24 cellular contexts compared by ENCODE assay signal in genomic region chr14:20587489-20588154, GRCh38. TPM values are rescaled to one million over a fixed set of nuclear protein-coding genes. Genes with fewer than 3 reads are reported as not detected.
DNase-seq lines count a peak whose midpoint lies in the region; ATAC-seq and TF ChIP-seq lines count a peak whose summit lies in the region.
"Had no signal": no experiment of that assay in that cellular context is flagged by ENCODE, and none has a peak within 500 bp of the region (broad histone marks: within the 10 kb centered on the region; RNA-seq: fewer than 3 reads in every experiment).

TSS of gene RNASE11 (minus strand) at chr14:20588001.

- no peak within 1 kb of the TSS for H3K18ac ChIP-seq in neuronal stem cell (ENCODE audit: low read length)

- H3K27me3 Mint-ChIP-seq in activated CD8-positive, alpha-beta T cell treated with anti-CD3 and anti-CD28 coated beads for 36 hours, result no peaks in the 10 kb centered on the region
- peaks cover 20% of the 10 kb centered on the region for H3K27me3 Mint-ChIP-seq in activated CD8-positive, alpha-beta T cell treated with anti-CD3 and anti-CD28 coated beads, Interleukin-2, amount 10 ng/mL, durations not matched to agents 7 days and 5 days (ENCODE audit: low read depth)
- H3K27me3 Mint-ChIP-seq in activated T-helper 1 cell treated with anti-CD3 and anti-CD28 coated beads, Interleukin-12 subunit alpha, Interleukin-12 subunit beta, Interleukin-2, Interleukin-4 antibody, amounts not matched to agents 30 ng/mL and 10 ng/mL and 1 ng/mL, durations not matched to agents 14 hours and 24 hours and 36 hours (ENCODE audit: insufficient read depth), result peaks cover 8% of the 10 kb centered on the region
- H3K27me3 Mint-ChIP-seq in naive thymus-derived CD8-positive, alpha-beta T cell, result peaks cover 0 to 19% (median 6%) of the 10 kb centered on the region in 5 donors
- H3K27me3 Mint-ChIP-seq in mesothelial cell of epicardium (ENCODE audit: low read depth), result peaks cover 33% of the 10 kb centered on the region

- H3K9ac ChIP-seq in neuronal stem cell (ENCODE audit: low read depth, low read length, poor library complexity), result no peak within 1 kb of the TSS

- WGBS in neuronal stem cell (ENCODE audit: extremely low coverage in 2 of 2, insufficient read length in 2 of 2, insufficient replicate concordance in 1 of 2), 2 donors, result no CpG with 5 or more reads among the region's 6 CpGs

- H2BK12ac ChIP-seq in neuronal stem cell (ENCODE audit: low read length), result no peak within 1 kb of the TSS

- CTCF ChIA-PET in activated CD8-positive, alpha-beta T cell treated with anti-CD3 and anti-CD28 coated beads for 36 hours (lab: Charles Lee), result interaction anchor here (1.1 kb wide), 4 partner anchors 21 to 260 kb away, joined by 3 to 6 read pairs (median 4); no protein-coding TSS in a partner anchor
- CTCF ChIA-PET in activated CD8-positive, alpha-beta T cell treated with anti-CD3 and anti-CD28 coated beads, Interleukin-2, amount 10 ng/mL, durations not matched to agents 7 days and 5 days (lab: Charles Lee), result interaction anchor here (1.3 to 1.9 kb wide), 4 partner anchors 13 to 172 kb away, joined by 3 to 7 read pairs (median 4); no protein-coding TSS in a partner anchor

- POLR2A ChIA-PET in activated CD8-positive, alpha-beta T cell treated with anti-CD3 and anti-CD28 coated beads for 36 hours (lab: Charles Lee), result no interaction called here
- POLR2A ChIA-PET in activated CD8-positive, alpha-beta T cell treated with anti-CD3 and anti-CD28 coated beads, Interleukin-2, amount 10 ng/mL, durations not matched to agents 7 days and 5 days (lab: Charles Lee), result interaction anchor here (0.7 to 1.0 kb wide), 2 partner anchors 13 to 99 kb away, joined by 3 read pairs; no protein-coding TSS in a partner anchor
- POLR2A ChIA-PET in naive thymus-derived CD8-positive, alpha-beta T cell (lab: Charles Lee), result interaction anchor here (0.6 kb wide), 1 partner anchor 183 kb away, joined by 5 read pairs; no protein-coding TSS in a partner anchor

- no peaks in the 10 kb centered on the region for H3K79me1 ChIP-seq in neuronal stem cell (ENCODE audit: low read depth, low read length)

- H4K8ac ChIP-seq in neuronal stem cell (ENCODE audit: low read depth, low read length), result no peak within 1 kb of the TSS

- no peak within 1 kb of the TSS for H4K91ac ChIP-seq in neuronal stem cell (ENCODE audit: low read depth, low read length, poor library complexity)

- no peak within 1 kb of the TSS for H3K4me3 Mint-ChIP-seq in activated CD8-positive, alpha-beta T cell treated with anti-CD3 and anti-CD28 coated beads for 36 hours
- no peak within 1 kb of the TSS for H3K4me3 Mint-ChIP-seq in activated CD8-positive, alpha-beta T cell treated with anti-CD3 and anti-CD28 coated beads, Interleukin-2, amount 10 ng/mL, durations not matched to agents 7 days and 5 days
- H3K4me3 Mint-ChIP-seq in activated T-helper 1 cell treated with anti-CD3 and anti-CD28 coated beads, Interleukin-12 subunit alpha, Interleukin-12 subunit beta, Interleukin-2, Interleukin-4 antibody, amounts not matched to agents 30 ng/mL and 10 ng/mL and 1 ng/mL, durations not matched to agents 14 hours and 24 hours and 36 hours, result no peak within 1 kb of the TSS
- H3K4me3 Mint-ChIP-seq in naive thymus-derived CD8-positive, alpha-beta T cell, result no peak within 1 kb of the TSS
- H3K4me3 Mint-ChIP-seq in mesothelial cell of epicardium, result no peak within 1 kb of the TSS
- H3K4me3 Mint-ChIP-seq: CD8-positive, alpha-beta T cell; HFFc6 had no signal

- peak within 1 kb of the TSS; percentile 29 for H3K27ac ChIP-seq in neuronal stem cell (replicated peaks; ENCODE audit: low read length)

- H3K4me2 ChIP-seq in neuronal stem cell (ENCODE audit: insufficient read depth, low read length, poor library complexity, severe bottlenecking), result no peak within 1 kb of the TSS

- peaks cover 0 to 15% (median 0%) of the 10 kb centered on the region in 3 experiments for H3K27me3 ChIP-seq in neuronal stem cell (ENCODE audit: control insufficient read depth in 3 of 3, insufficient read depth in 3 of 3, low read depth in 1 of 3, low read length in 3 of 3)

- H2BK15ac ChIP-seq in neuronal stem cell (ENCODE audit: low read length), result no peak within 1 kb of the TSS

- H3K4ac ChIP-seq in neuronal stem cell (ENCODE audit: low read length), result no peak within 1 kb of the TSS

- no peaks in the 10 kb centered on the region for H3K36me3 ChIP-seq in neuronal stem cell (replicated peaks in 1 of 2; ENCODE audit: control insufficient read depth in 2 of 2, insufficient read depth in 2 of 2, low read length in 2 of 2)

- no peaks in the 10 kb centered on the region for H3K9me3 ChIP-seq in neuronal stem cell (replicated peaks in 1 of 2; ENCODE audit: control insufficient read depth in 2 of 2, insufficient read depth in 1 of 2, low read depth in 1 of 2, low read length in 2 of 2)

- H2BK120ac ChIP-seq in neuronal stem cell (ENCODE audit: low read depth, low read length), result no peak within 1 kb of the TSS

- H3K4me1 ChIP-seq in neuronal stem cell (ENCODE audit: control insufficient read depth in 2 of 2, insufficient read depth in 1 of 2, low read depth in 1 of 2, low read length in 2 of 2), result peaks cover 0 to 3% of the 10 kb centered on the region in 2 donors

- peaks cover 4% of the 10 kb centered on the region for H3K4me1 Mint-ChIP-seq in activated CD8-positive, alpha-beta T cell treated with anti-CD3 and anti-CD28 coated beads for 36 hours (ENCODE audit: low read depth)
- no peaks in the 10 kb centered on the region for H3K4me1 Mint-ChIP-seq in activated CD8-positive, alpha-beta T cell treated with anti-CD3 and anti-CD28 coated beads, Interleukin-2, amount 10 ng/mL, durations not matched to agents 7 days and 5 days (ENCODE audit: low read depth)
- H3K4me1 Mint-ChIP-seq in activated T-helper 1 cell treated with anti-CD3 and anti-CD28 coated beads, Interleukin-12 subunit alpha, Interleukin-12 subunit beta, Interleukin-2, Interleukin-4 antibody, amounts not matched to agents 30 ng/mL and 10 ng/mL and 1 ng/mL, durations not matched to agents 14 hours and 24 hours and 36 hours (ENCODE audit: low read depth), result peaks cover 10% of the 10 kb centered on the region
- H3K4me1 Mint-ChIP-seq in naive thymus-derived CD8-positive, alpha-beta T cell, result peaks cover 0 to 2% (median under 1%) of the 10 kb centered on the region in 4 donors
- no peaks in the 10 kb centered on the region for H3K4me1 Mint-ChIP-seq in mesothelial cell of epicardium

- intact Hi-C loops in activated CD8-positive, alpha-beta T cell treated with anti-CD3 and anti-CD28 coated beads for 36 hours (cut with micrococcal nuclease), result no loop called here
- intact Hi-C loops in activated T-helper 1 cell treated with anti-CD3 and anti-CD28 coated beads, Interleukin-12 subunit alpha, Interleukin-12 subunit beta, Interleukin-2, Interleukin-4 antibody, amounts not matched to agents 30 ng/mL and 10 ng/mL and 1 ng/mL, durations not matched to agents 14 hours and 24 hours and 36 hours (cut with micrococcal nuclease), result no loop called here

- no peak within 1 kb of the TSS for H2AK5ac ChIP-seq in neuronal stem cell (ENCODE audit: low read depth, low read length)

- no peaks in the 10 kb centered on the region for H3K9me3 Mint-ChIP-seq in activated CD8-positive, alpha-beta T cell treated with anti-CD3 and anti-CD28 coated beads for 36 hours
- H3K9me3 Mint-ChIP-seq in activated CD8-positive, alpha-beta T cell treated with anti-CD3 and anti-CD28 coated beads, Interleukin-2, amount 10 ng/mL, durations not matched to agents 7 days and 5 days (ENCODE audit: insufficient read depth), result no peaks in the 10 kb centered on the region
- H3K9me3 Mint-ChIP-seq in activated T-helper 1 cell treated with anti-CD3 and anti-CD28 coated beads, Interleukin-12 subunit alpha, Interleukin-12 subunit beta, Interleukin-2, Interleukin-4 antibody, amounts not matched to agents 30 ng/mL and 10 ng/mL and 1 ng/mL, durations not matched to agents 14 hours and 24 hours and 36 hours, result no peaks in the 10 kb centered on the region
- peaks cover 0 to 12% (median 3%) of the 10 kb centered on the region in 9 donors for H3K9me3 Mint-ChIP-seq in naive thymus-derived CD8-positive, alpha-beta T cell
- no peaks in the 10 kb centered on the region for H3K9me3 Mint-ChIP-seq in mesothelial cell of epicardium
- H3K9me3 Mint-ChIP-seq: HFFc6 had no signal

- H3K27ac Mint-ChIP-seq in activated CD8-positive, alpha-beta T cell treated with anti-CD3 and anti-CD28 coated beads for 36 hours, result no peak within 1 kb of the TSS
- no peak within 1 kb of the TSS for H3K27ac Mint-ChIP-seq in activated CD8-positive, alpha-beta T cell treated with anti-CD3 and anti-CD28 coated beads, Interleukin-2, amount 10 ng/mL, durations not matched to agents 7 days and 5 days
- H3K27ac Mint-ChIP-seq in activated T-helper 1 cell treated with anti-CD3 and anti-CD28 coated beads, Interleukin-12 subunit alpha, Interleukin-12 subunit beta, Interleukin-2, Interleukin-4 antibody, amounts not matched to agents 30 ng/mL and 10 ng/mL and 1 ng/mL, durations not matched to agents 14 hours and 24 hours and 36 hours, result peak within 1 kb of the TSS; percentile 8
- peak within 1 kb of the TSS in 1 of 10 donors; percentile 33 for H3K27ac Mint-ChIP-seq in naive thymus-derived CD8-positive, alpha-beta T cell
- H3K27ac Mint-ChIP-seq in mesothelial cell of epicardium, result no peak within 1 kb of the TSS
- H3K27ac Mint-ChIP-seq: CD8-positive, alpha-beta T cell; HFFc6 had no signal

- DNase-seq in activated CD8-positive, alpha-beta T cell treated with anti-CD3 and anti-CD28 coated beads for 36 hours, result no peak
- no peak for DNase-seq in activated CD8-positive, alpha-beta T cell treated with anti-CD3 and anti-CD28 coated beads, Interleukin-2, amount 10 ng/mL, durations not matched to agents 7 days and 5 days
- no peak for DNase-seq in activated T-helper 1 cell treated with anti-CD3 and anti-CD28 coated beads, Interleukin-12 subunit alpha, Interleukin-12 subunit beta, Interleukin-2, Interleukin-4 antibody, amounts not matched to agents 30 ng/mL and 10 ng/mL and 1 ng/mL, durations not matched to agents 14 hours and 24 hours and 36 hours (ENCODE audit: low spot score)
- no peak for DNase-seq in neuronal stem cell (ENCODE audit: low spot score)
- DNase-seq in naive thymus-derived CD8-positive, alpha-beta T cell, result no peak
- DNase-seq in NCI-H2171 treated with DMSO at 0.1 percent for 48 hours (lab: John Stamatoyannopoulos, UW), result no peak
- DNase-seq in mesothelial cell of epicardium (ENCODE audit: low spot score in 2 of 2, unreplicated experiment in 2 of 2), result no peak
- DNase-seq: AML-193; C1 segment of cervical spinal cord; CD8-positive, alpha-beta T cell; DND-41; HFFc6; KBM-7; MM.1S; NCI-H1048; NCI-H1417 treated with DMSO at 0.1 percent for 48 hours; NCI-H187; NCI-H510A; NCI-H748 treated with DMSO at 0.1 percent for 48 hours; NK-92 treated with Interleukin-12 subunit alpha and Interleukin-12 subunit beta, amount 100 ng/mL, for 24 hours had no signal

- H2BK5ac ChIP-seq in neuronal stem cell (ENCODE audit: low read length), result no peak within 1 kb of the TSS

- ATAC-seq in activated CD8-positive, alpha-beta T cell treated with anti-CD3 and anti-CD28 coated beads for 36 hours, result peak; percentile 27
- no peak for ATAC-seq in activated CD8-positive, alpha-beta T cell treated with anti-CD3 and anti-CD28 coated beads, Interleukin-2, amount 10 ng/mL, durations not matched to agents 7 days and 5 days
- ATAC-seq in GM19351 (IDR thresholded peaks at IDR 0.05; ENCODE audit: unreplicated experiment), result peak; percentile 57
- no peak for ATAC-seq in naive thymus-derived CD8-positive, alpha-beta T cell
- ATAC-seq: CD8-positive, alpha-beta T cell; Panc1 had no signal

- H3K14ac ChIP-seq in neuronal stem cell (ENCODE audit: low read length), result no peak within 1 kb of the TSS

- no peak within 1 kb of the TSS for H2AFZ ChIP-seq in neuronal stem cell (ENCODE audit: low read length)

- H3K4me3 ChIP-seq in neuronal stem cell (ENCODE audit: low read length in 2 of 2), result no peak within 1 kb of the TSS

- H3K36me3 Mint-ChIP-seq in activated CD8-positive, alpha-beta T cell treated with anti-CD3 and anti-CD28 coated beads for 36 hours (ENCODE audit: low read depth), result no peaks in the 10 kb centered on the region
- H3K36me3 Mint-ChIP-seq in activated CD8-positive, alpha-beta T cell treated with anti-CD3 and anti-CD28 coated beads, Interleukin-2, amount 10 ng/mL, durations not matched to agents 7 days and 5 days (ENCODE audit: low read depth), result no peaks in the 10 kb centered on the region
- H3K36me3 Mint-ChIP-seq in activated T-helper 1 cell treated with anti-CD3 and anti-CD28 coated beads, Interleukin-12 subunit alpha, Interleukin-12 subunit beta, Interleukin-2, Interleukin-4 antibody, amounts not matched to agents 30 ng/mL and 10 ng/mL and 1 ng/mL, durations not matched to agents 14 hours and 24 hours and 36 hours (ENCODE audit: low read depth), result no peaks in the 10 kb centered on the region
- H3K36me3 Mint-ChIP-seq in naive thymus-derived CD8-positive, alpha-beta T cell, result peaks cover 0 to 7% (median 4%) of the 10 kb centered on the region in 3 donors
- no peaks in the 10 kb centered on the region for H3K36me3 Mint-ChIP-seq in mesothelial cell of epicardium
- H3K36me3 Mint-ChIP-seq: CD8-positive, alpha-beta T cell had no signal

- TF ChIP-seq CTCF in activated CD8-positive, alpha-beta T cell treated with anti-CD3 and anti-CD28 coated beads for 36 hours (IDR thresholded peaks at IDR 0.05), result no peak
- TF ChIP-seq CTCF in mesothelial cell of epicardium (IDR thresholded peaks at IDR 0.05; ENCODE audit: unreplicated experiment), result no peak

- no peak within 1 kb of the TSS for H3K23ac ChIP-seq in neuronal stem cell (ENCODE audit: low read depth, low read length, poor library complexity)

RNA-seq across cellular contexts. Expression of gene RNASE11, which starts in this region (rescaled TPM):
- not detected for total RNA-seq in activated CD8-positive, alpha-beta T cell treated with anti-CD3 and anti-CD28 coated beads for 36 hours
- not detected for total RNA-seq in activated CD8-positive, alpha-beta T cell treated with anti-CD3 and anti-CD28 coated beads, Interleukin-2, amount 10 ng/mL, durations not matched to agents 7 days and 5 days
- not detected in 2 replicates for total RNA-seq in activated T-helper 1 cell treated with anti-CD3 and anti-CD28 coated beads, Interleukin-12 subunit alpha, Interleukin-12 subunit beta, Interleukin-2, Interleukin-4 antibody, amounts not matched to agents 30 ng/mL and 10 ng/mL and 1 ng/mL, durations not matched to agents 14 hours and 24 hours and 36 hours
- not detected for polyA plus RNA-seq in neuronal stem cell (2013, experiment 1 of 2)
- not detected for polyA plus RNA-seq in neuronal stem cell (2013, experiment 2 of 2)
- total RNA-seq in naive thymus-derived CD8-positive, alpha-beta T cell, result not detected
- not detected for polyA plus RNA-seq in naive thymus-derived CD8-positive, alpha-beta T cell
- total RNA-seq in mesothelial cell of epicardium, result not detected in 3 replicates
- total RNA-seq: A172; CD8-positive, alpha-beta T cell; HFFc6 had no signal
- polyA plus RNA-seq: AG04450 had no signal

Comparison
In these comparisons a context has a peak if more than half of its experiments do, and no peak if none do; other contexts are left out.
1. Peak in ATAC-seq in activated CD8-positive, alpha-beta T cell treated with anti-CD3 and anti-CD28 coated beads for 36 hours; RNA of the gene not detected or under 1 TPM.